13 cellular contexts compared by ENCODE assay signal in genomic region chr19:38844093-38844686, GRCh38. TPM values are rescaled to one million over a fixed set of nuclear protein-coding genes. Genes with fewer than 3 reads are reported as not detected.
DNase-seq lines count a peak whose midpoint lies in the region; ATAC-seq, FAIRE-seq and TF ChIP-seq lines count a peak whose summit lies in the region.
"Had no signal": no experiment of that assay in that cellular context is flagged by ENCODE, and none has a peak within 500 bp of the region (broad histone marks: within the 10 kb centered on the region; RNA-seq: fewer than 3 reads in every experiment).

No MANE protein-coding gene starts in this region.

- H3K27me3 Mint-ChIP-seq in CD4-positive, CD25-positive, alpha-beta regulatory T cell, result peaks cover 13% of the 10 kb centered on the region
- H3K27me3 Mint-ChIP-seq in activated T-helper 2 cell treated with anti-CD3 and anti-CD28 coated beads, Interferon-gamma antibody, Interleukin-2, Interleukin-4, amounts not matched to agents 10 μg/mL and 5 μg/mL and 100 μg/mL, durations not matched to agents 14 hours and 24 hours and 36 hours (ENCODE audit: low read depth), result no peaks in the 10 kb centered on the region
- H3K27me3 Mint-ChIP-seq in neural progenitor cell (ENCODE audit: insufficient read depth, low read depth), result peaks cover 6% of the 10 kb centered on the region

- H3F3A ChIP-seq in neural progenitor cell (ENCODE audit: low read depth), result peaks cover 91% of the 10 kb centered on the region

- H3K4me3 ChIP-seq in CD4-positive, CD25-positive, alpha-beta regulatory T cell (ENCODE audit: low read depth, low read length), result no peak overlapping the region
- H3K4me3 ChIP-seq in neural progenitor cell, result no peak overlapping the region
- no peak overlapping the region for H3K4me3 ChIP-seq in prostate gland

- H3K4me1 Mint-ChIP-seq in CD4-positive, CD25-positive, alpha-beta regulatory T cell, result peaks cover 16 to 87% (median 64%) of the 10 kb centered on the region in 4 donors
- peaks cover 71% of the 10 kb centered on the region for H3K4me1 Mint-ChIP-seq in activated T-helper 2 cell treated with anti-CD3 and anti-CD28 coated beads, Interferon-gamma antibody, Interleukin-2, Interleukin-4, amounts not matched to agents 10 μg/mL and 5 μg/mL and 100 μg/mL, durations not matched to agents 14 hours and 24 hours and 36 hours (ENCODE audit: low read depth)
- peaks cover 20% of the 10 kb centered on the region for H3K4me1 Mint-ChIP-seq in neural progenitor cell

- peak overlapping the region; percentile 15 to 92 (median 82) for H3K4me3 Mint-ChIP-seq in CD4-positive, CD25-positive, alpha-beta regulatory T cell
- peak overlapping the region; percentile 41 for H3K4me3 Mint-ChIP-seq in activated T-helper 2 cell treated with anti-CD3 and anti-CD28 coated beads, Interferon-gamma antibody, Interleukin-2, Interleukin-4, amounts not matched to agents 10 μg/mL and 5 μg/mL and 100 μg/mL, durations not matched to agents 14 hours and 24 hours and 36 hours (ENCODE audit: low read depth)
- H3K4me3 Mint-ChIP-seq in neural progenitor cell, result no peak overlapping the region

- H3K36me3 Mint-ChIP-seq in CD4-positive, CD25-positive, alpha-beta regulatory T cell, result peaks cover 74% of the 10 kb centered on the region
- H3K36me3 Mint-ChIP-seq in activated T-helper 2 cell treated with anti-CD3 and anti-CD28 coated beads, Interferon-gamma antibody, Interleukin-2, Interleukin-4, amounts not matched to agents 10 μg/mL and 5 μg/mL and 100 μg/mL, durations not matched to agents 14 hours and 24 hours and 36 hours (ENCODE audit: low read depth), result peaks cover 99% of the 10 kb centered on the region
- H3K36me3 Mint-ChIP-seq in neural progenitor cell, result peaks cover 62% of the 10 kb centered on the region

- no peaks in the 10 kb centered on the region for H3K9me3 ChIP-seq in CD4-positive, CD25-positive, alpha-beta regulatory T cell (ENCODE audit: control insufficient read depth in 2 of 2, low read length in 2 of 2)
- H3K9me3 ChIP-seq in neural progenitor cell (ENCODE audit: low read depth) (no peaks in the 10 kb centered on the region), prostate gland (no peaks in the 10 kb centered on the region)

- peaks cover 83% of the 10 kb centered on the region for H3K36me3 ChIP-seq in CD4-positive, CD25-positive, alpha-beta regulatory T cell (ENCODE audit: control insufficient read depth, insufficient read depth, low read length)
- H3K36me3 ChIP-seq in neural progenitor cell (peaks cover 22% of the 10 kb centered on the region), prostate gland (peaks cover 50 to 58% of the 10 kb centered on the region in 2 donors)

- peaks cover 98% of the 10 kb centered on the region for H4K20me1 ChIP-seq in neural progenitor cell (ENCODE audit: low read depth)

- TF ChIP-seq POLR2A in GM12891 (IDR thresholded peaks at IDR 0.05; ENCODE audit: low read depth, low read length) (peak; percentile 65; the same call in 1 of the 2 replicates), prostate gland (IDR thresholded peaks at IDR 0.05) (no peak)

- H3K27ac ChIP-seq in CD4-positive, CD25-positive, alpha-beta regulatory T cell (ENCODE audit: insufficient read depth, low read length, poor library complexity, severe bottlenecking), result peak overlapping the region; percentile 77
- H3K27ac ChIP-seq in neural progenitor cell (peak overlapping the region; percentile 10), prostate gland (no peak overlapping the region)
- H3K27ac ChIP-seq: parathyroid adenoma had no signal

- 86% methylated on average over 10 of the region's 11 CpGs for WGBS in prostate gland

- H3K9me3 Mint-ChIP-seq in CD4-positive, CD25-positive, alpha-beta regulatory T cell, result peaks cover 0 to 1% (median 0%) of the 10 kb centered on the region in 7 donors
- no peaks in the 10 kb centered on the region for H3K9me3 Mint-ChIP-seq in activated T-helper 2 cell treated with anti-CD3 and anti-CD28 coated beads, Interferon-gamma antibody, Interleukin-2, Interleukin-4, amounts not matched to agents 10 μg/mL and 5 μg/mL and 100 μg/mL, durations not matched to agents 14 hours and 24 hours and 36 hours
- no peaks in the 10 kb centered on the region for H3K9me3 Mint-ChIP-seq in neural progenitor cell

- TF ChIP-seq CTCF in neural progenitor cell (IDR thresholded peaks at IDR 0.05), result no peak
- no peak for TF ChIP-seq CTCF in prostate gland (IDR thresholded peaks at IDR 0.05)

- DNase-seq in CD4-positive, CD25-positive, alpha-beta regulatory T cell, result no peak
- DNase-seq in GM12891 (ENCODE audit: insufficient read length, low spot score) (no peak), neural progenitor cell (ENCODE audit: low spot score) (no peak), prostate gland (ENCODE audit: low spot score) (no peak)
- no peak for DNase-seq in activated T-helper 2 cell treated with anti-CD3 and anti-CD28 coated beads, Interferon-gamma antibody, Interleukin-2, Interleukin-4, amounts not matched to agents 10 μg/mL and 5 μg/mL and 100 μg/mL, durations not matched to agents 14 hours and 24 hours and 36 hours (ENCODE audit: low spot score)
- DNase-seq: activated gamma-delta T cell; central memory CD4-positive, alpha-beta T cell; stimulated activated CD8-positive, alpha-beta memory T cell treated with anti-CD3 and anti-CD28 coated beads, Interleukin-4, amount 100 ng/mL, for 48 hours had no signal

- FAIRE-seq in GM12891 (lab: Jason Lieb, UNC), result no peak
- FAIRE-seq: endothelial cell of umbilical vein had no signal

- ATAC-seq in CD4-positive, CD25-positive, alpha-beta regulatory T cell (ENCODE audit: low read depth in 2 of 2), result no peak
- ATAC-seq in GM21786 (IDR thresholded peaks at IDR 0.05; ENCODE audit: unreplicated experiment), result no peak
- no peak for ATAC-seq in HG03521 (IDR thresholded peaks at IDR 0.05; ENCODE audit: unreplicated experiment)

- peaks cover 87% of the 10 kb centered on the region for H3K79me2 ChIP-seq in neural progenitor cell (ENCODE audit: low read depth)

- no peak overlapping the region for H3K9ac ChIP-seq in neural progenitor cell
- H3K9ac ChIP-seq: parathyroid adenoma had no signal

- intact Hi-C loops in activated T-helper 2 cell treated with anti-CD3 and anti-CD28 coated beads, Interferon-gamma antibody, Interleukin-2, Interleukin-4, amounts not matched to agents 10 μg/mL and 5 μg/mL and 100 μg/mL, durations not matched to agents 14 hours and 24 hours and 36 hours (cut with micrococcal nuclease), result loop anchor here (10.0 kb wide), 1 partner anchor 501 kb away; the partner anchor contains the start of gene SAMD4B
- intact Hi-C loops in prostate gland (cut with DNase I), result no loop called here

- H3K27me3 ChIP-seq in CD4-positive, CD25-positive, alpha-beta regulatory T cell (ENCODE audit: control insufficient read depth, insufficient read depth, low read length), result no peaks in the 10 kb centered on the region
- H3K27me3 ChIP-seq in neural progenitor cell (no peaks in the 10 kb centered on the region), prostate gland (replicated peaks; ENCODE audit: insufficient read depth) (no peaks in the 10 kb centered on the region)

- H2AFZ ChIP-seq in neural progenitor cell (replicated peaks), result no peak overlapping the region
- H2AFZ ChIP-seq: parathyroid adenoma had no signal

- peak overlapping the region; percentile 49 to 97 (median 91) for H3K27ac Mint-ChIP-seq in CD4-positive, CD25-positive, alpha-beta regulatory T cell
- H3K27ac Mint-ChIP-seq in activated T-helper 2 cell treated with anti-CD3 and anti-CD28 coated beads, Interferon-gamma antibody, Interleukin-2, Interleukin-4, amounts not matched to agents 10 μg/mL and 5 μg/mL and 100 μg/mL, durations not matched to agents 14 hours and 24 hours and 36 hours, result peak overlapping the region; percentile 88
- no peak overlapping the region for H3K27ac Mint-ChIP-seq in neural progenitor cell

- H3K4me1 ChIP-seq in CD4-positive, CD25-positive, alpha-beta regulatory T cell (ENCODE audit: control insufficient read depth, insufficient read depth, low read length, poor library complexity, severe bottlenecking), result peaks cover 91% of the 10 kb centered on the region
- peaks cover 13% of the 10 kb centered on the region for H3K4me1 ChIP-seq in neural progenitor cell
- peaks cover 12% of the 10 kb centered on the region for H3K4me1 ChIP-seq in prostate gland (replicated peaks)

- H3K4me2 ChIP-seq in neural progenitor cell, result no peak overlapping the region

RNA-seq across cellular contexts. Expression of gene HNRNPL, which starts 5.6 kb away (rescaled TPM):
- 503 TPM for total RNA-seq in CD4-positive, CD25-positive, alpha-beta regulatory T cell
- 10 to 100 TPM; 66.3 to 93.6 (median 85.5) TPM for polyA plus RNA-seq in CD4-positive, CD25-positive, alpha-beta regulatory T cell
- polyA plus RNA-seq in GM12891 (2012; ENCODE audit: low read depth, missing spikeins), result 305 TPM
- total RNA-seq in activated T-helper 2 cell treated with anti-CD3 and anti-CD28 coated beads, Interferon-gamma antibody, Interleukin-2, Interleukin-4, amounts not matched to agents 10 μg/mL and 5 μg/mL and 100 μg/mL, durations not matched to agents 14 hours and 24 hours and 36 hours, result 700 and 708 TPM in 2 replicates
- total RNA-seq in neural progenitor cell (ENCODE audit: low replicate concordance) (436 and 583 TPM in 2 replicates), prostate gland (100 to 1,000 TPM; 210 to 231 TPM)

RNA-seq across cellular contexts. Expression of gene ECH1, which starts 12.6 kb away (rescaled TPM):
- total RNA-seq in CD4-positive, CD25-positive, alpha-beta regulatory T cell, result 95.2 TPM
- polyA plus RNA-seq in CD4-positive, CD25-positive, alpha-beta regulatory T cell, result 100 to 1,000 TPM; 248 to 308 (median 277) TPM
- polyA plus RNA-seq in GM12891 (2012; ENCODE audit: low read depth, missing spikeins), result 276 TPM
- total RNA-seq in activated T-helper 2 cell treated with anti-CD3 and anti-CD28 coated beads, Interferon-gamma antibody, Interleukin-2, Interleukin-4, amounts not matched to agents 10 μg/mL and 5 μg/mL and 100 μg/mL, durations not matched to agents 14 hours and 24 hours and 36 hours, result 180 and 183 TPM in 2 replicates
- 52.2 and 92.9 TPM in 2 replicates for total RNA-seq in neural progenitor cell (ENCODE audit: low replicate concordance)
- 100 to 1,000 TPM; 129 to 158 TPM for total RNA-seq in prostate gland

RNA-seq across cellular contexts. Expression of gene LGALS4, which starts 31.4 kb away (rescaled TPM):
- total RNA-seq in CD4-positive, CD25-positive, alpha-beta regulatory T cell, result 2.1 TPM
- polyA plus RNA-seq in CD4-positive, CD25-positive, alpha-beta regulatory T cell, result under 1 TPM in 1 of 4 donors, not detected in 3; 0.10 TPM
- polyA plus RNA-seq in GM12891 (2012; ENCODE audit: low read depth, missing spikeins), result 0.49 TPM
- 1.6 and 2.0 TPM in 2 replicates for total RNA-seq in activated T-helper 2 cell treated with anti-CD3 and anti-CD28 coated beads, Interferon-gamma antibody, Interleukin-2, Interleukin-4, amounts not matched to agents 10 μg/mL and 5 μg/mL and 100 μg/mL, durations not matched to agents 14 hours and 24 hours and 36 hours
- total RNA-seq in neural progenitor cell (ENCODE audit: low replicate concordance) (0.31 TPM in 1 of 2 replicates, not detected in the other), prostate gland (1 to 10 TPM in 1 of 2 donors, under 1 TPM in 1; 0.91 to 3.7 TPM)
- total RNA-seq: endothelial cell of umbilical vein, SK-MEL-5 had no signal

RNA-seq across cellular contexts. Expression of gene RINL, which starts 33.9 kb away (rescaled TPM):
- total RNA-seq in CD4-positive, CD25-positive, alpha-beta regulatory T cell, result 48.9 TPM
- polyA plus RNA-seq in CD4-positive, CD25-positive, alpha-beta regulatory T cell, result 10 to 100 TPM; 30.1 to 39.7 (median 36.5) TPM
- polyA plus RNA-seq in GM12891 (2012; ENCODE audit: low read depth, missing spikeins), result 48.2 TPM
- total RNA-seq in activated T-helper 2 cell treated with anti-CD3 and anti-CD28 coated beads, Interferon-gamma antibody, Interleukin-2, Interleukin-4, amounts not matched to agents 10 μg/mL and 5 μg/mL and 100 μg/mL, durations not matched to agents 14 hours and 24 hours and 36 hours, result 70.2 and 73.4 TPM in 2 replicates
- total RNA-seq in neural progenitor cell (ENCODE audit: low replicate concordance) (4.7 and 5.4 TPM in 2 replicates), prostate gland (10 to 100 TPM in 1 of 2 donors, 1 to 10 TPM in 1; 3.1 to 10.2 TPM)

RNA-seq across cellular contexts. Expression of gene LGALS7B, which starts 55.2 kb away (rescaled TPM):
- total RNA-seq in CD4-positive, CD25-positive, alpha-beta regulatory T cell, result not detected
- not detected for polyA plus RNA-seq in CD4-positive, CD25-positive, alpha-beta regulatory T cell
- polyA plus RNA-seq in GM12891 (2012; ENCODE audit: low read depth, missing spikeins), result 0.51 TPM
- total RNA-seq in activated T-helper 2 cell treated with anti-CD3 and anti-CD28 coated beads, Interferon-gamma antibody, Interleukin-2, Interleukin-4, amounts not matched to agents 10 μg/mL and 5 μg/mL and 100 μg/mL, durations not matched to agents 14 hours and 24 hours and 36 hours, result not detected in 2 replicates
- total RNA-seq in neural progenitor cell (ENCODE audit: low replicate concordance) (not detected in 2 replicates), prostate gland (1 to 10 TPM; 3.8 to 9.8 TPM)
- total RNA-seq: endothelial cell of umbilical vein, SK-MEL-5 had no signal
- polyA plus RNA-seq: endothelial cell of umbilical vein had no signal

Comparison
In these comparisons a context has a peak if more than half of its experiments do, and no peak if none do; other contexts are left out.
1. H3K27ac ChIP-seq: peak in CD4-positive, CD25-positive, alpha-beta regulatory T cell (single experiment) and neural progenitor cell (single experiment); none in prostate gland (0 of 2).